Comparison of ENCODE assay signal across 20 cellular contexts in genomic region chr5:1169608-1170115, GRCh38. TPM values are rescaled to one million over a fixed set of nuclear protein-coding genes. Genes with fewer than 3 reads are reported as not detected.
DNase-seq lines count a peak whose midpoint lies in the region; ATAC-seq, FAIRE-seq and TF ChIP-seq lines count a peak whose summit lies in the region.
"Had no signal": no experiment of that assay in that cellular context is flagged by ENCODE, and none has a peak within 500 bp of the region (broad histone marks: within the 10 kb centered on the region; RNA-seq: fewer than 3 reads in every experiment).

No MANE protein-coding gene starts in this region.

- H3K36me3 ChIP-seq in right atrium auricular region = no peaks in the 10 kb centered on the region
- H3K36me3 ChIP-seq in RWPE2 (ENCODE audit: low read depth) = no peaks in the 10 kb centered on the region
- H3K36me3 ChIP-seq in left lung = no peaks in the 10 kb centered on the region
- H3K36me3 ChIP-seq: HAP-1 had no signal

- TF ChIP-seq CTCF in right atrium auricular region (IDR thresholded peaks at IDR 0.05) (no peak), RWPE2 (IDR thresholded peaks at IDR 0.05; ENCODE audit: poor library complexity, severe bottlenecking) (no peak), left lung (IDR thresholded peaks at IDR 0.05) (no peak)

- FAIRE-seq in urothelium cell line (lab: Jason Lieb, UNC) = peak; percentile 62
- FAIRE-seq: A204.1, G401.6, GM12891 had no signal

- intact Hi-C loops in left ventricle myocardium superior (cut with micrococcal nuclease) (no loop called here), left lung (cut with DNase I) (loop anchor here (5.0 to 10.0 kb wide), 3 partner anchors 245 to 485 kb away; no protein-coding TSS in a partner anchor)

- H3K27ac ChIP-seq in right atrium auricular region = no peak overlapping the region
- H3K27ac ChIP-seq in RWPE2 (ENCODE audit: poor library complexity, severe bottlenecking) = no peak overlapping the region
- H3K27ac ChIP-seq in left lung = no peak overlapping the region

- DNase-seq in left ventricle myocardium superior = peak; percentile 20
- DNase-seq in right atrium auricular region (ENCODE audit: low spot score) = no peak
- peak; percentile 57 for DNase-seq in RWPE2 (ENCODE audit: low spot score)
- DNase-seq in left lung = peak; percentile 28 to 62
- DNase-seq in urothelium cell line (ENCODE audit: low spot score) = no peak
- DNase-seq in SKM-1 (lab: John Stamatoyannopoulos, UW; ENCODE audit: unreplicated experiment) = no peak
- no peak for DNase-seq in H4 (ENCODE audit: low spot score)
- DNase-seq in NCI-H1694 (lab: John Stamatoyannopoulos, UW) = no peak
- DNase-seq: C1 segment of cervical spinal cord; Calu3; CD4-positive, alpha-beta T cell; DMS 273 treated with DMSO at 0.1 percent for 48 hours; EL; HFFc6 had no signal

- H3K4me3 ChIP-seq in right atrium auricular region (no peak overlapping the region), RWPE2 (ENCODE audit: severe bottlenecking) (no peak overlapping the region), left lung (no peak overlapping the region)
- H3K4me3 ChIP-seq: GM23338, HAP-1 had no signal

- H3K4me1 ChIP-seq in right atrium auricular region (peaks cover 0 to 11% of the 10 kb centered on the region in 2 donors), RWPE2 (ENCODE audit: insufficient read depth, poor library complexity, severe bottlenecking) (no peaks in the 10 kb centered on the region), left lung (peaks cover 0 to 10% of the 10 kb centered on the region in 2 donors)
- H3K4me1 ChIP-seq: HAP-1 had no signal

- ATAC-seq in left ventricle myocardium superior = no peak
- ATAC-seq in RWPE2 (ENCODE audit: low read depth) = no peak
- ATAC-seq in left lung = no peak
- ATAC-seq: GM23338 had no signal

- no peaks in the 10 kb centered on the region for H3K9me3 ChIP-seq in right atrium auricular region
- H3K9me3 ChIP-seq in RWPE2 (ENCODE audit: severe bottlenecking) = no peaks in the 10 kb centered on the region
- no peaks in the 10 kb centered on the region for H3K9me3 ChIP-seq in left lung
- H3K9me3 ChIP-seq: HAP-1 had no signal

- H3K27me3 ChIP-seq in right atrium auricular region (no peaks in the 10 kb centered on the region), RWPE2 (ENCODE audit: insufficient read depth, poor library complexity, severe bottlenecking) (no peaks in the 10 kb centered on the region), left lung (peaks cover 0 to 8% of the 10 kb centered on the region in 2 donors)

RNA-seq across cellular contexts. Expression of gene SLC6A19, which starts 31.7 kb away (rescaled TPM):
- total RNA-seq in left ventricle myocardium superior (not detected), right atrium auricular region (not detected), left lung (not detected)
- not detected in 2 replicates for total RNA-seq in H4 (2014; rRNA removed; shearing (Covaris generic))
- total RNA-seq: B cell; Calu3; CD4-positive, alpha-beta T cell; GM23338; HFFc6 had no signal

RNA-seq across cellular contexts. Expression of gene SLC6A18, which starts 55.5 kb away (rescaled TPM):
- total RNA-seq in left ventricle myocardium superior = not detected
- not detected for total RNA-seq in right atrium auricular region
- total RNA-seq in left lung = not detected
- not detected in 2 replicates for total RNA-seq in H4 (2014; rRNA removed; shearing (Covaris generic))
- total RNA-seq: B cell; Calu3; CD4-positive, alpha-beta T cell; GM23338; HFFc6 had no signal

RNA-seq across cellular contexts. Expression of gene SLC12A7, which starts 57.8 kb away (rescaled TPM):
- total RNA-seq in left ventricle myocardium superior = 230 TPM
- 10 to 100 TPM; 28.5 to 42.3 TPM for total RNA-seq in right atrium auricular region
- 10 to 100 TPM; 39.4 to 45.0 TPM for total RNA-seq in left lung
- 8.8 and 13.8 TPM in 2 replicates for total RNA-seq in H4 (2014; rRNA removed; shearing (Covaris generic))

Comparison
In these comparisons a context has a peak if more than half of its experiments do, and no peak if none do; other contexts are left out.
1. DNase-seq: peak in left ventricle myocardium superior (single experiment), RWPE2 (single experiment) and left lung (2 of 2); none in right atrium auricular region (single experiment), urothelium cell line (single experiment), SKM-1 (single experiment), H4 (single experiment) and NCI-H1694 (single experiment).